Comparison of ENCODE assay signal across 3 cellular contexts in genomic region chr5:835933-836612, GRCh38. TPM values are rescaled to one million over a fixed set of nuclear protein-coding genes. Genes with fewer than 3 reads are reported as not detected.
"Had no signal": no experiment of that assay in that cellular context is flagged by ENCODE, and none has a peak within 500 bp of the region (broad histone marks: within the 10 kb centered on the region; RNA-seq: fewer than 3 reads in every experiment).

No MANE protein-coding gene starts in this region.

RNA-seq across cellular contexts. Expression of gene ZDHHC11B, which starts 51.5 kb away (rescaled TPM):
- total RNA-seq: foreskin keratinocyte, glomerular endothelial cell, pulmonary artery endothelial cell had no signal
- polyA plus RNA-seq: foreskin keratinocyte had no signal
